In the genomic region with DNA sequence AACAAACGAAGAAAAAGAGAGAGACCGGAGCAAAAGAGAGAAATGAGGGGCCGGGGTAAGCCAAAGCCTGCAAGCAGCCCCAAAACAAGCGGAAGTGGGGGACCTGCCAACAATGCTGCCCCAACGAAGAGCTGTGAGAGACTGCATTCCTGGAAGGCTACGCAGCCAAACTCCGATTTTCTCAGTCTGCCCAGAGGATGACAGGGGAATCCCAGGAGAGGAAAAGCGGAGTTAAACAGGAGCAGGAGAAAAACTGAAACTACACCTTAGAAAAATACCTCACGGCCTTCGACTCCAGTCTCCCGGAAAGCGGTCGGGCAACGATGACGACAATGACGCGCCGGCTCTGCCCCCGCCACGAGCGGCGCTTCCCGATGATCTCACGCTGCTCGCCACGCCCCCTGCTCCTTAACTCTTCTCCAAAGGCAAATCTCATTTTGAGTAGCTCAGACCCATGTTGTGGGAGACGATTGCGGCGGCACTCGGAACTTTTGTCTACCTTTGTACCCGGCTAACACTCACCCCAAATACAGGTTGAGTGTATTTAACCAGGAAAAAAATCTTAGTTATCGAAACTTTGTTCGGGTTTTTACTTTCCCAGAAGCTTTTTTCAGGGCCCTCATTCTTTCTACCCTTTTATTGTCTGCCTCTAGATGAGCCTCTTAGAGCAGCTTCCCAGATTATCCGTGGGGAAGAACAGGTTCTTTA, we compare ENCODE assay signal across 1 cellular context.
TF ChIP-seq lines count a peak whose summit lies in the region.

C1D (minus strand) TSS at position 325 of the 708 bp plus-strand sequence. CDS start 15,694 bp downstream, outside the sequence.

TF ChIP-seq in SK-N-SH, 30 proteins besides CTCF, POLR2A, EP300 and RAD21 (continued from another document):
- TF ChIP-seq, protein P1, sequence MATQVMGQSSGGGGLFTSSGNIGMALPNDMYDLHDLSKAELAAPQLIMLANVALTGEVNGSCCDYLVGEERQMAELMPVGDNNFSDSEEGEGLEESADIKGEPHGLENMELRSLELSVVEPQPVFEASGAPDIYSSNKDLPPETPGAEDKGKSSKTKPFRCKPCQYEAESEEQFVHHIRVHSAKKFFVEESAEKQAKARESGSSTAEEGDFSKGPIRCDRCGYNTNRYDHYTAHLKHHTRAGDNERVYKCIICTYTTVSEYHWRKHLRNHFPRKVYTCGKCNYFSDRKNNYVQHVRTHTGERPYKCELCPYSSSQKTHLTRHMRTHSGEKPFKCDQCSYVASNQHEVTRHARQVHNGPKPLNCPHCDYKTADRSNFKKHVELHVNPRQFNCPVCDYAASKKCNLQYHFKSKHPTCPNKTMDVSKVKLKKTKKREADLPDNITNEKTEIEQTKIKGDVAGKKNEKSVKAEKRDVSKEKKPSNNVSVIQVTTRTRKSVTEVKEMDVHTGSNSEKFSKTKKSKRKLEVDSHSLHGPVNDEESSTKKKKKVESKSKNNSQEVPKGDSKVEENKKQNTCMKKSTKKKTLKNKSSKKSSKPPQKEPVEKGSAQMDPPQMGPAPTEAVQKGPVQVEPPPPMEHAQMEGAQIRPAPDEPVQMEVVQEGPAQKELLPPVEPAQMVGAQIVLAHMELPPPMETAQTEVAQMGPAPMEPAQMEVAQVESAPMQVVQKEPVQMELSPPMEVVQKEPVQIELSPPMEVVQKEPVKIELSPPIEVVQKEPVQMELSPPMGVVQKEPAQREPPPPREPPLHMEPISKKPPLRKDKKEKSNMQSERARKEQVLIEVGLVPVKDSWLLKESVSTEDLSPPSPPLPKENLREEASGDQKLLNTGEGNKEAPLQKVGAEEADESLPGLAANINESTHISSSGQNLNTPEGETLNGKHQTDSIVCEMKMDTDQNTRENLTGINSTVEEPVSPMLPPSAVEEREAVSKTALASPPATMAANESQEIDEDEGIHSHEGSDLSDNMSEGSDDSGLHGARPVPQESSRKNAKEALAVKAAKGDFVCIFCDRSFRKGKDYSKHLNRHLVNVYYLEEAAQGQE (IDR thresholded peaks at IDR 0.05; ENCODE audit: low read depth, low read length), result peak; percentile 44
- TF ChIP-seq YY1 (IDR thresholded peaks at IDR 0.05; ENCODE audit: low read depth) (peak; percentile 58; the same call in 1 of the 2 replicates), ZBTB33 (IDR thresholded peaks at IDR 0.05; ENCODE audit: borderline replicate concordance, low read depth) (no peak), RXRA (IDR thresholded peaks at IDR 0.05; ENCODE audit: borderline replicate concordance, low read depth) (no peak), POLR2AphosphoS5 (IDR thresholded peaks at IDR 0.05; ENCODE audit: low read depth, low read length) (peak; percentile 99), FOXM1 (IDR thresholded peaks at IDR 0.05; ENCODE audit: low read depth) (no peak), RFX5 (IDR thresholded peaks at IDR 0.05; ENCODE audit: low read length) (no peak), MXI1 (IDR thresholded peaks at IDR 0.05; ENCODE audit: low read depth, low read length) (peak; percentile 56; the same call in 1 of the 2 replicates), JUND (IDR thresholded peaks at IDR 0.05) (no peak), MAX (IDR thresholded peaks at IDR 0.05; ENCODE audit: low read depth) (peak; percentile 55), NRF1 (IDR thresholded peaks at IDR 0.05; ENCODE audit: low read depth, low read length) (no peak), NFIC (IDR thresholded peaks at IDR 0.05; ENCODE audit: borderline replicate concordance) (no peak), EZH2phosphoT487 (IDR thresholded peaks at IDR 0.05; ENCODE audit: borderline replicate concordance, low read depth) (no peak)
